Comparison of ENCODE assay signal across 12 cellular contexts in the genomic region with DNA sequence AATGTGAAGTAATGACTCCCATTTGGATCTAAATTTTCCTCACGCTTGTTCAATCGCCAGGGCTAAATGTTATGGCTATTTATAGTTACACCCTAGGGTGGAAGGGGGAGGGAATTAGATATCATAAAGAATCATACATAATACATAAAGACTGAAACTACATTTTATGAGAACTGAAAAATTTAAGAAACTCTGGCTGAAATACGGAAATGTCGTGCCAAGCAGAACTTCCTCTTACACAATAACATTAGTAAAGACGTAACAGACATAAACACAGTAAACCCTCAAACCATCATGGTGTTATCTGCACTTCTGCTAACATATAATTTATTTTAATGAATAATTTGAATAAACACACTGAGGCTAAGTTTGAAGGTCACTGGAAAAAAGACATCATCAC.
"Had no signal": no experiment of that assay in that cellular context is flagged by ENCODE, and none has a peak within 500 bp of the region (broad histone marks: within the 10 kb centered on the region; RNA-seq: fewer than 3 reads in every experiment).

No MANE protein-coding gene starts in this region.

- H3K27me3 ChIP-seq: ascending aorta, dorsolateral prefrontal cortex, stomach had no signal

- H3K27ac ChIP-seq: ascending aorta, dorsolateral prefrontal cortex, parathyroid adenoma, skin epidermis, stomach, thoracic aorta had no signal

- H3K4me3 ChIP-seq: ascending aorta, dorsolateral prefrontal cortex, skin epidermis, stomach, thoracic aorta had no signal

- H3K9me3 ChIP-seq: ascending aorta, stomach, thoracic aorta had no signal

- H3K4me1 ChIP-seq: ascending aorta, parathyroid adenoma, stomach had no signal

- H3K36me3 ChIP-seq: ascending aorta, stomach, thoracic aorta had no signal

- DNase-seq: activated CD4-positive, alpha-beta memory T cell treated with anti-CD3 and anti-CD28 coated beads, Interleukin-2, amount 10 ng/mL, durations not matched to agents 7 days and 5 days; activated CD4-positive, alpha-beta T cell treated with anti-CD3 and anti-CD28 coated beads for 1 hour; activated CD8-positive, alpha-beta memory T cell treated with anti-CD3 and anti-CD28 coated beads, Interleukin-2, amount 50 U/mL, for 4 hours; activated naive CD4-positive, alpha-beta T cell; dorsolateral prefrontal cortex; hypothalamus; stimulated activated CD4-positive, alpha-beta T cell treated with anti-CD3 and anti-CD28 coated beads, Interleukin-4, amount 100 ng/mL, for 4 hours; stomach had no signal
